ENCODE assay signal across 1 cellular context in genomic region chr14:54135804-54136280, GRCh38.
TF ChIP-seq lines count a peak whose summit lies in the region.

No MANE protein-coding gene starts in this region.

TF ChIP-seq in HepG2, 621 proteins besides CTCF, POLR2A, EP300 and RAD21 (continued from another document and continues in another):
- peak; percentile 43; the same call in 1 of the 2 replicates for TF ChIP-seq ZFX (CRISPR knock-in tag; IDR thresholded peaks at IDR 0.05; ENCODE audit: low read depth)
- TF ChIP-seq ARID5B (CRISPR knock-in tag; IDR thresholded peaks at IDR 0.05): peak; percentile 98
- TF ChIP-seq ZNF282 (IDR thresholded peaks at IDR 0.05; ENCODE audit: partially characterized antibody): no peak
- TF ChIP-seq KLF12 (CRISPR knock-in tag; IDR thresholded peaks at IDR 0.05; ENCODE audit: borderline replicate concordance): no peak
- peak; percentile 99 for TF ChIP-seq SALL1 (CRISPR knock-in tag; IDR thresholded peaks at IDR 0.05)
- no peak for TF ChIP-seq AKAP8 (CRISPR knock-in tag; IDR thresholded peaks at IDR 0.05)
- no peak for TF ChIP-seq ARID2 (CRISPR knock-in tag; IDR thresholded peaks at IDR 0.05; ENCODE audit: borderline replicate concordance)
- TF ChIP-seq ZNF746 (CRISPR knock-in tag; IDR thresholded peaks at IDR 0.05): peak; percentile 86
- TF ChIP-seq ZNF33B (CRISPR knock-in tag; IDR thresholded peaks at IDR 0.05): no peak
- TF ChIP-seq ZNF205 (CRISPR knock-in tag; IDR thresholded peaks at IDR 0.05): peak; percentile 58
- TF ChIP-seq RELA (CRISPR knock-in tag; IDR thresholded peaks at IDR 0.05): no peak
- peak; percentile 56 for TF ChIP-seq DRAP1 (CRISPR knock-in tag; IDR thresholded peaks at IDR 0.05)
- no peak for TF ChIP-seq KMT2B (CRISPR knock-in tag; IDR thresholded peaks at IDR 0.05)
- TF ChIP-seq AKNA (CRISPR knock-in tag; IDR thresholded peaks at IDR 0.05; ENCODE audit: borderline replicate concordance): no peak; the same call in 1 of the 2 replicates
- no peak for TF ChIP-seq ZSCAN30 (CRISPR knock-in tag; IDR thresholded peaks at IDR 0.05)
- peak; percentile 46; the same call in 1 of the 2 replicates for TF ChIP-seq SMAD3 (CRISPR knock-in tag; IDR thresholded peaks at IDR 0.05)
- peak; percentile 65; the same call in 1 of the 2 replicates for TF ChIP-seq ZNF691 (CRISPR knock-in tag; IDR thresholded peaks at IDR 0.05; ENCODE audit: borderline replicate concordance, low read depth)
- no peak for TF ChIP-seq ZNF33A (CRISPR knock-in tag; IDR thresholded peaks at IDR 0.05; ENCODE audit: borderline replicate concordance)
- TF ChIP-seq KLF9 (CRISPR knock-in tag; IDR thresholded peaks at IDR 0.05; ENCODE audit: low read depth): no peak
- TF ChIP-seq EEA1 (CRISPR knock-in tag; IDR thresholded peaks at IDR 0.05; ENCODE audit: borderline replicate concordance): no peak
- peak; percentile 94 for TF ChIP-seq SOX5 (CRISPR knock-in tag; IDR thresholded peaks at IDR 0.05; ENCODE audit: borderline replicate concordance)
- TF ChIP-seq ZNF660 (CRISPR knock-in tag; IDR thresholded peaks at IDR 0.05; ENCODE audit: borderline replicate concordance, low read depth): no peak
- peak; percentile 86 for TF ChIP-seq TCF7 (IDR thresholded peaks at IDR 0.05; ENCODE audit: low read depth)
- TF ChIP-seq MEIS1 (CRISPR knock-in tag; IDR thresholded peaks at IDR 0.05; ENCODE audit: borderline replicate concordance): no peak
- TF ChIP-seq SP2 (CRISPR knock-in tag; IDR thresholded peaks at IDR 0.05): no peak
- TF ChIP-seq ZNF556 (CRISPR knock-in tag; IDR thresholded peaks at IDR 0.05; ENCODE audit: borderline replicate concordance): 0 out of 2 replicates have a peak, but pooled peaks have one; percentile 37
- TF ChIP-seq FOXP1 (IDR thresholded peaks at IDR 0.05): no peak
- peak; percentile 81 for TF ChIP-seq FOXP1 (CRISPR knock-in tag; IDR thresholded peaks at IDR 0.05)
- no peak for TF ChIP-seq TBP (CRISPR knock-in tag; IDR thresholded peaks at IDR 0.05)
- TF ChIP-seq NCOA5 (CRISPR knock-in tag; IDR thresholded peaks at IDR 0.05): no peak
- 0 out of 2 replicates have a peak, but pooled peaks have one; percentile 47 for TF ChIP-seq SNAPC2 (CRISPR knock-in tag; IDR thresholded peaks at IDR 0.05)
- no peak for TF ChIP-seq CENPBD1 (CRISPR knock-in tag; IDR thresholded peaks at IDR 0.05; ENCODE audit: borderline replicate concordance, low read depth)
- no peak for TF ChIP-seq SIN3B (IDR thresholded peaks at IDR 0.05; ENCODE audit: low read length)
- no peak for TF ChIP-seq ATF7 (IDR thresholded peaks at IDR 0.05)
- TF ChIP-seq ATF7 (CRISPR knock-in tag; IDR thresholded peaks at IDR 0.05): no peak; the same call in 1 of the 2 replicates
- no peak for TF ChIP-seq IRX3 (CRISPR knock-in tag; IDR thresholded peaks at IDR 0.05; ENCODE audit: borderline replicate concordance, low read depth)
- peak; percentile 84; the same call in 1 of the 2 replicates for TF ChIP-seq ZNF792 (CRISPR knock-in tag; IDR thresholded peaks at IDR 0.05)
- TF ChIP-seq ZNF589 (CRISPR knock-in tag; conservative IDR thresholded peaks at IDR 0.05): no peak
- no peak for TF ChIP-seq ZEB1 (IDR thresholded peaks at IDR 0.05; ENCODE audit: insufficient replicate concordance, low read depth)
- no peak for TF ChIP-seq ZNF333 (CRISPR knock-in tag; IDR thresholded peaks at IDR 0.05; ENCODE audit: borderline replicate concordance)
- no peak for TF ChIP-seq ZNF850 (CRISPR knock-in tag; conservative IDR thresholded peaks at IDR 0.05)
- no peak for TF ChIP-seq ZNF891 (CRISPR knock-in tag; IDR thresholded peaks at IDR 0.05)
- no peak for TF ChIP-seq ZNF619 (CRISPR knock-in tag; IDR thresholded peaks at IDR 0.05)
- TF ChIP-seq ZNF331 (CRISPR knock-in tag; IDR thresholded peaks at IDR 0.05): peak; percentile 83; the same call in 1 of the 2 replicates
- TF ChIP-seq ZSCAN9 (CRISPR knock-in tag; IDR thresholded peaks at IDR 0.05; ENCODE audit: borderline replicate concordance): peak; percentile 53; the same call in 1 of the 2 replicates
- TF ChIP-seq RFX1 (IDR thresholded peaks at IDR 0.05): no peak
- no peak for TF ChIP-seq ZNF138 (CRISPR knock-in tag; IDR thresholded peaks at IDR 0.05; ENCODE audit: low read depth)
- no peak for TF ChIP-seq LCORL (IDR thresholded peaks at IDR 0.05)
- TF ChIP-seq LCORL (CRISPR knock-in tag; IDR thresholded peaks at IDR 0.05): no peak
- no peak for TF ChIP-seq CBX2 (IDR thresholded peaks at IDR 0.05; ENCODE audit: low read depth, low read length)
- no peak for TF ChIP-seq CBX2 (CRISPR knock-in tag; IDR thresholded peaks at IDR 0.05; ENCODE audit: low read depth)
- no peak for TF ChIP-seq ZNF737 (CRISPR knock-in tag; IDR thresholded peaks at IDR 0.05; ENCODE audit: borderline replicate concordance)
- peak; percentile 94 for TF ChIP-seq FOXO1 (CRISPR knock-in tag; IDR thresholded peaks at IDR 0.05)
- TF ChIP-seq SP1 (IDR thresholded peaks at IDR 0.05): no peak
- TF ChIP-seq SP1 (CRISPR knock-in tag; IDR thresholded peaks at IDR 0.05): no peak
- no peak for TF ChIP-seq ZNF512 (CRISPR knock-in tag; IDR thresholded peaks at IDR 0.05)
- TF ChIP-seq CERS6 (CRISPR knock-in tag; IDR thresholded peaks at IDR 0.05): no peak
- no peak for TF ChIP-seq ZNF709 (CRISPR knock-in tag; IDR thresholded peaks at IDR 0.05)
